ENCODE assay signal across 10 cellular contexts in the genomic region with DNA sequence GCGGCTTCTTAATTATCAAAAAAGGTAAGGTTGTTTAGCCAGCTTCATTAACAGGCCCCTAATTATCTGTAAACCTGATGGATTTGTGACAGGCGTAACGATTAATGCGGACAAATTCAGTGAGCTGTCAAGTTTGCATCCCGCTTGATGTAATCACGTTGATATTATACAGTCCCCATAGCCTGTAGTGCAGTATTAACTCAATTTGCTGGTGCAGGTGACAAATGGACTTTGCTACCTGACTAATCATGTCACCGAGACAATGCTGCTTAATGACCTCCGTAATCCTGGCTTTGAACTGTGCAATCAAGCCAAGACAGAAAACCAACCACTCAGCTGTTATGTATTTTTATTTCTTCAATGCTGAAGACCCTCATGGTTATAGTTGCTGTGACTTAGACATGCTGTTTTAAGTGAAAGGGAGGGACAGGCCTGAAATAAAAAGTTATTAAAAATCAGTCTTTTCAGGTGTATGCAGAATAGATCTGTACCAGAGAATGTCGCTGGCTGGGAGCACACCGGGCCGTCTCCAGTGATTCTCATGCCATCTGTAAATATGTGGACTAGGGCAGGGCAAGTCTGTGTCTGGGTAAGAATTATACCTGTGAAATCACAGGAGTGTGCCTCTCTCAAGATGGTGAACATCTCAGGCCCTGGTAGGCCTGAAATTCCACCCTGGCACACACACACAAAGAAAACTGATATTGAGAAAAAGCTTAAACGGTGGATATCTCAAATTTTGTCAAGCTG. TPM values are rescaled to one million over a fixed set of nuclear protein-coding genes. Genes with fewer than 3 reads are reported as not detected.
DNase-seq lines count a peak whose midpoint lies in the region; ATAC-seq and TF ChIP-seq lines count a peak whose summit lies in the region.
"Had no signal": no experiment of that assay in that cellular context is flagged by ENCODE, and none has a peak within 500 bp of the region (broad histone marks: within the 10 kb centered on the region; RNA-seq: fewer than 3 reads in every experiment).

No MANE protein-coding gene starts in this region.

- in situ Hi-C loops in gastrocnemius medialis (cut with MboI; ENCODE audit: low sequenced_read_pairs in 4 of 4) = no loop called here

- TF ChIP-seq POLR2A in gastrocnemius medialis (IDR thresholded peaks at IDR 0.05) = no peak

- H3K4me1 ChIP-seq in gastrocnemius medialis = peaks cover 65 to 71% of the 10 kb centered on the region in 2 donors

- H3K4me3 Mint-ChIP-seq in T-helper 1 cell treated with Interleukin-12 subunit alpha and Interleukin-12 subunit beta and Interleukin-4 antibody, amounts not matched to agents 30 μg/mL and 1 μg/mL, for 36 hours = no peak overlapping the region

- peaks cover 5% of the 10 kb centered on the region for H3K27me3 Mint-ChIP-seq in T-helper 1 cell treated with Interleukin-12 subunit alpha and Interleukin-12 subunit beta and Interleukin-4 antibody, amounts not matched to agents 30 μg/mL and 1 μg/mL, for 36 hours (ENCODE audit: low read depth)
- H3K27me3 Mint-ChIP-seq: naive B cell had no signal

- H3K36me3 Mint-ChIP-seq in T-helper 1 cell treated with Interleukin-12 subunit alpha and Interleukin-12 subunit beta and Interleukin-4 antibody, amounts not matched to agents 30 μg/mL and 1 μg/mL, for 36 hours (ENCODE audit: low read depth) = peaks cover 11% of the 10 kb centered on the region
- H3K36me3 Mint-ChIP-seq: naive B cell had no signal

- H3K9me3 Mint-ChIP-seq in T-helper 1 cell treated with Interleukin-12 subunit alpha and Interleukin-12 subunit beta and Interleukin-4 antibody, amounts not matched to agents 30 μg/mL and 1 μg/mL, for 36 hours = no peaks in the 10 kb centered on the region
- H3K9me3 Mint-ChIP-seq: naive B cell had no signal

- peak overlapping the region; percentile 87 to 96 for H3K4me3 ChIP-seq in foreskin fibroblast (ENCODE audit: low read depth in 1 of 2, low read length in 2 of 2)
- H3K4me3 ChIP-seq in gastrocnemius medialis = no peak overlapping the region

- H3K27ac Mint-ChIP-seq in T-helper 1 cell treated with Interleukin-12 subunit alpha and Interleukin-12 subunit beta and Interleukin-4 antibody, amounts not matched to agents 30 μg/mL and 1 μg/mL, for 36 hours = peak overlapping the region; percentile 52

- no peaks in the 10 kb centered on the region for H3K27me3 ChIP-seq in gastrocnemius medialis

- H3K4me1 Mint-ChIP-seq in T-helper 1 cell treated with Interleukin-12 subunit alpha and Interleukin-12 subunit beta and Interleukin-4 antibody, amounts not matched to agents 30 μg/mL and 1 μg/mL, for 36 hours (ENCODE audit: low read depth) = peaks cover 41% of the 10 kb centered on the region

- peak overlapping the region in 3 of 4 donors; percentile 82 to 90 (median 85) for H3K27ac ChIP-seq in gastrocnemius medialis

- H3K9me3 ChIP-seq in gastrocnemius medialis = no peaks in the 10 kb centered on the region

- ATAC-seq in SK-N-SH treated with all-trans-retinoic acid at 6 μM for 48 hours (no peak), gastrocnemius medialis (no peak), GM19452 (IDR thresholded peaks at IDR 0.05; ENCODE audit: unreplicated experiment) (no peak)

- TF ChIP-seq CTCF in foreskin fibroblast (IDR thresholded peaks at IDR 0.05; ENCODE audit: low read depth, low read length) (no peak), gastrocnemius medialis (IDR thresholded peaks at IDR 0.05 in 4 of 5, conservative IDR thresholded peaks at IDR 0.05 in 1 of 5) (no peak)

- intact Hi-C loops in gastrocnemius medialis (cut with DNase I; ENCODE audit: low total_unique reads) = loop anchor here (10.0 kb wide), 1 partner anchor 620 kb away; a partner anchor contains a TSS

- H3K36me3 ChIP-seq in gastrocnemius medialis = no peaks in the 10 kb centered on the region

- DNase-seq in T-helper 1 cell (no peak), foreskin fibroblast (no peak), gastrocnemius medialis (no peak), NOMO-1 treated with DMSO at 0.1 percent for 48 hours (lab: John Stamatoyannopoulos, UW; ENCODE audit: unreplicated experiment) (no peak)
- no peak for DNase-seq in stimulated activated CD4-positive, alpha-beta T cell treated with anti-CD3 and anti-CD28 coated beads, Interleukin-12 subunit alpha, Interleukin-12 subunit beta, amount 100 ng/mL, for 4 hours
- DNase-seq: activated CD4-positive, alpha-beta T cell treated with anti-CD3 and anti-CD28 coated beads, Interleukin-2, amount 50 U/mL, for 4 hours; naive B cell had no signal

TF ChIP-seq in SK-N-SH treated with all-trans-retinoic acid at 6 μM for 48 hours, 23 proteins besides CTCF, POLR2A, EP300 and RAD21:
- TF ChIP-seq ISL1 (CRISPR knock-in tag; IDR thresholded peaks at IDR 0.05) (0 out of 2 replicates have a peak, but pooled peaks have one; percentile 7), TCF4 (CRISPR knock-in tag; IDR thresholded peaks at IDR 0.05; ENCODE audit: borderline replicate concordance) (no peak)
- TF ChIP-seq, protein P1, sequence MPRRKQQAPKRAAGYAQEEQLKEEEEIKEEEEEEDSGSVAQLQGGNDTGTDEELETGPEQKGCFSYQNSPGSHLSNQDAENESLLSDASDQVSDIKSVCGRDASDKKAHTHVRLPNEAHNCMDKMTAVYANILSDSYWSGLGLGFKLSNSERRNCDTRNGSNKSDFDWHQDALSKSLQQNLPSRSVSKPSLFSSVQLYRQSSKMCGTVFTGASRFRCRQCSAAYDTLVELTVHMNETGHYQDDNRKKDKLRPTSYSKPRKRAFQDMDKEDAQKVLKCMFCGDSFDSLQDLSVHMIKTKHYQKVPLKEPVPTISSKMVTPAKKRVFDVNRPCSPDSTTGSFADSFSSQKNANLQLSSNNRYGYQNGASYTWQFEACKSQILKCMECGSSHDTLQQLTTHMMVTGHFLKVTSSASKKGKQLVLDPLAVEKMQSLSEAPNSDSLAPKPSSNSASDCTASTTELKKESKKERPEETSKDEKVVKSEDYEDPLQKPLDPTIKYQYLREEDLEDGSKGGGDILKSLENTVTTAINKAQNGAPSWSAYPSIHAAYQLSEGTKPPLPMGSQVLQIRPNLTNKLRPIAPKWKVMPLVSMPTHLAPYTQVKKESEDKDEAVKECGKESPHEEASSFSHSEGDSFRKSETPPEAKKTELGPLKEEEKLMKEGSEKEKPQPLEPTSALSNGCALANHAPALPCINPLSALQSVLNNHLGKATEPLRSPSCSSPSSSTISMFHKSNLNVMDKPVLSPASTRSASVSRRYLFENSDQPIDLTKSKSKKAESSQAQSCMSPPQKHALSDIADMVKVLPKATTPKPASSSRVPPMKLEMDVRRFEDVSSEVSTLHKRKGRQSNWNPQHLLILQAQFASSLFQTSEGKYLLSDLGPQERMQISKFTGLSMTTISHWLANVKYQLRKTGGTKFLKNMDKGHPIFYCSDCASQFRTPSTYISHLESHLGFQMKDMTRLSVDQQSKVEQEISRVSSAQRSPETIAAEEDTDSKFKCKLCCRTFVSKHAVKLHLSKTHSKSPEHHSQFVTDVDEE (CRISPR knock-in tag; IDR thresholded peaks at IDR 0.05) = no peak
TF ChIP-seq in SK-N-SH treated with all-trans-retinoic acid at 6 μM for 48 hours: peak in this region for 1.

RNA-seq across cellular contexts. Expression of a gene that starts 4.3 kb away (rescaled TPM):
- 1 to 10 TPM; 5.9 to 7.9 (median 7.6) TPM for total RNA-seq in gastrocnemius medialis

RNA-seq across cellular contexts. Expression of a gene that starts 6.0 kb away (rescaled TPM):
- total RNA-seq in gastrocnemius medialis = 10 to 100 TPM; 25.7 to 34.0 (median 29.9) TPM

Comparison
In these comparisons a context has a peak if more than half of its experiments do, and no peak if none do; other contexts are left out.
1. H3K4me3 ChIP-seq: peak in foreskin fibroblast (2 of 2); none in gastrocnemius medialis (0 of 4).